In genomic region chr14:75003250-75004027, GRCh38 we compare ENCODE assay signal across 8 cellular contexts. TPM values are rescaled to one million over a fixed set of nuclear protein-coding genes. Genes with fewer than 3 reads are reported as not detected.
DNase-seq lines count a peak whose midpoint lies in the region; ATAC-seq and TF ChIP-seq lines count a peak whose summit lies in the region.

No MANE protein-coding gene starts in this region.

- H2AFZ ChIP-seq in mammary epithelial cell (ENCODE audit: low read depth, low read length) = peak overlapping the region; percentile 89

- no peak for ATAC-seq in GM21619 (IDR thresholded peaks at IDR 0.05; ENCODE audit: unreplicated experiment)

- dilution Hi-C loops in mammary epithelial cell (cut with HindIII; ENCODE audit: low sequenced_read_pairs) = no loop called here

- no peak for TF ChIP-seq CTCF in CD14-positive monocyte (IDR thresholded peaks at IDR 0.05)
- TF ChIP-seq CTCF in mammary epithelial cell (conservative IDR thresholded peaks at IDR 0.05 in 1 of 2, IDR thresholded peaks at IDR 0.05 in 1 of 2; ENCODE audit: extremely low read depth in 1 of 2, insufficient read depth in 1 of 2, low read depth in 1 of 2, low read length in 2 of 2) = no peak

- in situ Hi-C loops in mammary epithelial cell (cut with MboI; ENCODE audit: low sequenced_read_pairs in 2 of 2) = loop anchor here in 1 of 2 donors (5.0 kb wide), 1 partner anchor 56 kb away; no protein-coding TSS in a partner anchor

- no peak for DNase-seq in CD14-positive monocyte (ENCODE audit: low spot score)
- DNase-seq in mammary epithelial cell = no peak
- DNase-seq in NCI-H1436 (lab: John Stamatoyannopoulos, UW) = no peak
- DNase-seq in ureter (ENCODE audit: low spot score) = no peak
- DNase-seq in activated gamma-delta T cell treated with Interleukin-2 at 50 U/mL for 16 hours = no peak

- H3K79me2 ChIP-seq in mammary epithelial cell (ENCODE audit: insufficient read depth, low read length) = peaks cover 39% of the 10 kb centered on the region

- H3K4me1 Mint-ChIP-seq in CD14-positive monocyte (peaks cover 27% of the 10 kb centered on the region), IgD-negative memory B cell (peaks cover 24 to 31% (median 29%) of the 10 kb centered on the region in 3 donors)

- H4K20me1 ChIP-seq in mammary epithelial cell (ENCODE audit: insufficient read depth, low read length) = no peaks in the 10 kb centered on the region

- peak overlapping the region; percentile 60 for H3K27ac ChIP-seq in mammary epithelial cell (ENCODE audit: insufficient read depth, low read depth, low read length)

- H3K9me3 Mint-ChIP-seq in CD14-positive monocyte = peaks cover 0 to 5% (median 0%) of the 10 kb centered on the region in 7 donors
- H3K9me3 Mint-ChIP-seq in IgD-negative memory B cell = peaks cover 0 to 3% (median 2%) of the 10 kb centered on the region in 3 donors

- WGBS in mammary epithelial cell (ENCODE audit: low coverage, missing lambda C conversion rate) = 6% methylated on average over 17 of the region's 18 CpGs

- no TSS peak for BruUV-seq in mammary epithelial cell (replicated peaks; lab: Mats Ljungman, UMichigan)

- H3K27ac Mint-ChIP-seq in CD14-positive monocyte (peak overlapping the region; percentile 93 to 99 (median 97)), IgD-negative memory B cell (peak overlapping the region; percentile 97)

- H3K27me3 Mint-ChIP-seq in CD14-positive monocyte (ENCODE audit: low read depth in 3 of 3) (peaks cover 0 to 3% (median 2%) of the 10 kb centered on the region in 3 donors), IgD-negative memory B cell (no peaks in the 10 kb centered on the region)

- peaks cover 24% of the 10 kb centered on the region for H3K36me3 ChIP-seq in mammary epithelial cell (ENCODE audit: insufficient read depth, low read length)

- H3K4me1 ChIP-seq in mammary epithelial cell (ENCODE audit: insufficient read depth, low read length) = peaks cover 18% of the 10 kb centered on the region
- peaks cover 31% of the 10 kb centered on the region for H3K4me1 ChIP-seq in mononuclear cell (ENCODE audit: insufficient read depth, low read length)

- peak overlapping the region; percentile 86 for H3K4me2 ChIP-seq in mammary epithelial cell (ENCODE audit: insufficient read depth, low read depth, low read length)

- H3K27me3 ChIP-seq in mammary epithelial cell (ENCODE audit: insufficient read depth, low read length) (no peaks in the 10 kb centered on the region), mononuclear cell (ENCODE audit: insufficient read depth, low read length) (no peaks in the 10 kb centered on the region)

- peak overlapping the region; percentile 72 for H3K9ac ChIP-seq in mammary epithelial cell (ENCODE audit: insufficient read depth, low read length)

- no peaks in the 10 kb centered on the region for H3K9me3 ChIP-seq in mammary epithelial cell (replicated peaks; ENCODE audit: insufficient read depth, low read length)
- no peaks in the 10 kb centered on the region for H3K9me3 ChIP-seq in mononuclear cell (ENCODE audit: low read depth, low read length)

- H3K4me3 ChIP-seq in mammary epithelial cell (replicated peaks in 1 of 3; ENCODE audit: insufficient read depth in 1 of 3, low read depth in 2 of 3, low read length in 3 of 3) = peak overlapping the region; percentile 69 to 89 (median 80)
- H3K4me3 ChIP-seq in mononuclear cell (ENCODE audit: low read length) = peak overlapping the region; percentile 81

- H3K4me3 Mint-ChIP-seq in CD14-positive monocyte (peak overlapping the region; percentile 98 to 99), IgD-negative memory B cell (peak overlapping the region; percentile 93 to 97 (median 96))

- intact Hi-C loops in CD14-positive monocyte (cut with micrococcal nuclease) = loop anchor here in 1 of 2 donors (5.0 to 10.0 kb wide), 2 partner anchors 36 to 61 kb away; partner anchors contain the start of genes ACYP1 and ZC2HC1C
- intact Hi-C loops in mammary epithelial cell (cut with micrococcal nuclease) = loop anchor here (5.0 kb wide), 2 partner anchors 64 to 84 kb away; partner anchors contain the start of gene ZC2HC1C

- CTCF ChIA-PET in mammary epithelial cell (lab: Charles Lee; ENCODE audit: low non-redundant PET) = interaction anchor here (0.8 kb wide), 1 partner anchor 59 kb away, joined by 3 read pairs; no protein-coding TSS in a partner anchor

- H3K36me3 Mint-ChIP-seq in CD14-positive monocyte (peaks cover 36 to 43% of the 10 kb centered on the region in 2 donors), IgD-negative memory B cell (peaks cover 1% of the 10 kb centered on the region)

RNA-seq across cellular contexts. Expression of gene EIF2B2, which starts 0.7 kb away (rescaled TPM):
- polyA plus RNA-seq in CD14-positive monocyte (10 to 100 TPM; 20.8 to 26.3 TPM), IgD-negative memory B cell (29.2 TPM), mammary epithelial cell (127 TPM)
- total RNA-seq in mammary epithelial cell (10 to 100 TPM; 47.8 to 57.3 TPM), mononuclear cell (17.3 TPM), ureter (39.2 TPM)
- 24.7 TPM for polyA minus RNA-seq in mammary epithelial cell

RNA-seq across cellular contexts. Expression of gene MLH3, which starts 47.8 kb away (rescaled TPM):
- 1 to 10 TPM; 3.4 to 5.1 TPM for polyA plus RNA-seq in CD14-positive monocyte
- polyA plus RNA-seq in IgD-negative memory B cell = 8.4 TPM
- 10 to 100 TPM; 11.9 to 15.8 TPM for total RNA-seq in mammary epithelial cell
- polyA plus RNA-seq in mammary epithelial cell = 5.5 TPM
- 20.7 TPM for polyA minus RNA-seq in mammary epithelial cell
- total RNA-seq in mononuclear cell = 36.9 TPM
- total RNA-seq in ureter = 44.2 TPM

RNA-seq across cellular contexts. Expression of gene PGF, which starts 48.0 kb away (rescaled TPM):
- polyA plus RNA-seq in CD14-positive monocyte (not detected), IgD-negative memory B cell (not detected), mammary epithelial cell (24.0 TPM)
- total RNA-seq in mammary epithelial cell (10 to 100 TPM; 16.5 to 31.9 TPM), mononuclear cell (not detected), ureter (4.4 TPM)
- polyA minus RNA-seq in mammary epithelial cell = 18.0 TPM
